In the genomic region with DNA sequence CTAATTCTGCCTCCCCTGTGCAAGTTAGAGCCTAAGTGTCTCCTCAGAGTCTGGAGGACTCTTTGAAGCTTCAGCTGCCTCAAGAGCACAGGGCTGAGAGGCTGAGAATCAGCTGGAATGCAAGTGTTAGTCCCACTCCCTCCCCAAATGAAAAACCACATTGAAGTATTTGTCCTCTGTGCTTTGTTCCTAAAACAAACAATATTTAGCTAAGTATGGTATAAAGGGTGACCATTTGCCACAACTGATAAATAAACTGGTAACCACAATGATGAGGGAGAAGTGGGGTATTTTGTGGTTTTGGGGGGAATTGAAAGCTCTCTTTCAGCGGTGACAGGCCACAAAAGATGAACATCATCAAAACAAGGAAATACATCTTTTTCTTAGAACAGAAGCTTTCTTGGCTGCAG, we compare ENCODE assay signal across 12 cellular contexts.
A peak's percentile ranks its signal among the peaks of the same experiment; 100 is the strongest.
DNase-seq lines count a peak whose midpoint lies in the region; ATAC-seq and TF ChIP-seq lines count a peak whose summit lies in the region.
"Had no signal": no experiment of that assay in that cellular context is flagged by ENCODE, and none has a peak within 500 bp of the region (broad histone marks: within the 10 kb centered on the region; RNA-seq: fewer than 3 reads in every experiment).

No MANE protein-coding gene starts in this region.

- H3K4me3 ChIP-seq in osteoblast (ENCODE audit: insufficient read depth, low read length) (no peak overlapping the region), brain microvascular endothelial cell (ENCODE audit: low read depth, low read length) (no peak overlapping the region)
- H3K4me3 ChIP-seq: heart left ventricle, MG63 had no signal

- intact Hi-C loops in Right ventricle myocardium superior (cut with DNase I), result no loop called here

- H3K4me2 ChIP-seq in osteoblast (ENCODE audit: insufficient read depth, low read length), result no peak overlapping the region

- peak; percentile 28 for DNase-seq in NOMO-1 treated with DMSO at 0.1 percent for 48 hours (lab: John Stamatoyannopoulos, UW; ENCODE audit: unreplicated experiment)
- DNase-seq in NOMO-1 treated with dmso at 0.1 percent for 144 hours (lab: John Stamatoyannopoulos, UW; ENCODE audit: unreplicated experiment), result no peak
- DNase-seq in OCI-M1 (lab: John Stamatoyannopoulos, UW), result peak; percentile 86
- DNase-seq in osteoblast (ENCODE audit: insufficient read length, low spot score, missing footprints), result peak; percentile 49
- DNase-seq in NCI-H1417 treated with DMSO at 0.1 percent for 48 hours (lab: John Stamatoyannopoulos, UW), result no peak
- DNase-seq in brain microvascular endothelial cell, result no peak
- DNase-seq in Right ventricle myocardium superior, result no peak
- DNase-seq: activated effector memory CD4-positive, alpha-beta T cell treated with Interleukin-2 at 50 U/mL for 16 hours; heart left ventricle; MG63 had no signal

- in situ Hi-C loops in brain microvascular endothelial cell (cut with HindIII; ENCODE audit: low pct_ligation_motif_present, low sequenced_read_pairs), result no loop called here

- TF ChIP-seq CTCF in osteoblast (IDR thresholded peaks at IDR 0.05; ENCODE audit: extremely low read depth, low read depth, low read length) (no peak), brain microvascular endothelial cell (IDR thresholded peaks at IDR 0.05; ENCODE audit: low read depth, low read length, missing control alignments) (no peak)

- H2AFZ ChIP-seq in osteoblast (ENCODE audit: low read length), result no peak overlapping the region

- H3K79me2 ChIP-seq in osteoblast (ENCODE audit: insufficient read depth, low read length), result no peaks in the 10 kb centered on the region

- ATAC-seq in HG03139 (IDR thresholded peaks at IDR 0.05; ENCODE audit: unreplicated experiment) (peak; percentile 55), Right ventricle myocardium superior (ENCODE audit: poor library complexity) (no peak)
- ATAC-seq: heart left ventricle had no signal

- no peaks in the 10 kb centered on the region for H4K20me1 ChIP-seq in osteoblast (ENCODE audit: insufficient read depth, low read length)

- no peak overlapping the region for H3K27ac ChIP-seq in osteoblast (ENCODE audit: low read depth, low read length)
- no peak overlapping the region for H3K27ac ChIP-seq in brain microvascular endothelial cell
- H3K27ac ChIP-seq: 22Rv1, heart left ventricle had no signal

- no peaks in the 10 kb centered on the region for H3K4me1 ChIP-seq in osteoblast (ENCODE audit: insufficient read depth, low read length)
- H3K4me1 ChIP-seq: heart left ventricle had no signal

- H3K27me3 ChIP-seq in osteoblast (ENCODE audit: insufficient read depth, low read length), result no peaks in the 10 kb centered on the region
- H3K27me3 ChIP-seq in brain microvascular endothelial cell (replicated peaks), result no peaks in the 10 kb centered on the region
- H3K27me3 ChIP-seq: heart left ventricle, MG63 had no signal

- no peaks in the 10 kb centered on the region for H3K9me3 ChIP-seq in osteoblast (ENCODE audit: low read depth, low read length)
- H3K9me3 ChIP-seq: MG63 had no signal

- H3K36me3 ChIP-seq in osteoblast (ENCODE audit: insufficient read depth, low read length) (no peaks in the 10 kb centered on the region), brain microvascular endothelial cell (replicated peaks) (no peaks in the 10 kb centered on the region)
- H3K36me3 ChIP-seq: heart left ventricle, MG63 had no signal

Comparison
In these comparisons a context has a peak if more than half of its experiments do, and no peak if none do; other contexts are left out.
1. DNase-seq: peak in NOMO-1 treated with DMSO at 0.1 percent for 48 hours (single experiment), OCI-M1 (single experiment) and osteoblast (single experiment); none in NOMO-1 treated with dmso at 0.1 percent for 144 hours (single experiment), NCI-H1417 treated with DMSO at 0.1 percent for 48 hours (single experiment), brain microvascular endothelial cell (single experiment) and Right ventricle myocardium superior (single experiment).